ENCODE assay signal across 8 cellular contexts in the genomic region with DNA sequence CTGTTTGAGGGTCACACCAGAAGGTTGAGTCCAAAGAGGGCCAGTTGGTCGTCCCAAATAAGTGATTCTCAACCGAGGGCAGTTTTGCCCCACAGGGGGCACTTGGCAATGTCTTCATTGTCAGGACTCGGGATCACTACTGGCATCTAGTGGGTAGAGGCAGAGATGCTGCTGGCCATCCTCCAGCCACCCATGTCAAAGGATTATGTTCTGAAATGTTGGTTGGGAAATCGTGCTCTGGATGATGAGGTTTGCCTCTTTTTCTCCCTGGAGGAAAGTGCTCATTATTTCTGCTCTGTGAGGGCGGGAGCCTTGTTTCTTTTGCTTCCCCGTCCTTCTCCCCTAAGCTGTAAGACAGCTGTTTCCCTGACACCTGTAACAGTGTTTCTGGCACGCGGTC. TPM values are rescaled to one million over a fixed set of nuclear protein-coding genes. Genes with fewer than 3 reads are reported as not detected.
A peak's percentile ranks its signal among the peaks of the same experiment; 100 is the strongest.
DNase-seq lines count a peak whose midpoint lies in the region; ATAC-seq and TF ChIP-seq lines count a peak whose summit lies in the region.

No MANE protein-coding gene starts in this region.

- no peak for ATAC-seq in HG03045 (IDR thresholded peaks at IDR 0.05; ENCODE audit: unreplicated experiment)
- no peak for ATAC-seq in GM21825 (IDR thresholded peaks at IDR 0.05; ENCODE audit: unreplicated experiment)

- H4K20me1 ChIP-seq in KMS-11 (ENCODE audit: insufficient read depth) = no peaks in the 10 kb centered on the region

- H3K4me2 ChIP-seq in KMS-11 = no peak overlapping the region

- no peak overlapping the region for H3K27ac ChIP-seq in KMS-11

- no peaks in the 10 kb centered on the region for H3K27me3 ChIP-seq in KMS-11 (ENCODE audit: insufficient read depth, low read depth)

- peak; percentile 62 for TF ChIP-seq CTCF in KMS-11 (conservative IDR thresholded peaks at IDR 0.05; ENCODE audit: low read depth, low read length)

- H3K79me2 ChIP-seq in KMS-11 (ENCODE audit: insufficient read depth, low read depth) = peaks cover 6% of the 10 kb centered on the region; the same call in 1 of the 2 replicates

- no peaks in the 10 kb centered on the region for H3K36me3 ChIP-seq in KMS-11 (ENCODE audit: insufficient read depth)

- H3K4me1 ChIP-seq in KMS-11 (ENCODE audit: low read depth, poor library complexity, severe bottlenecking) = peaks cover 28% of the 10 kb centered on the region

- DNase-seq in NCI-H82 (lab: John Stamatoyannopoulos, UW) (peak; percentile 50), NCI-H82 treated with DMSO at 0.1 percent for 48 hours (lab: John Stamatoyannopoulos, UW; ENCODE audit: unreplicated experiment) (no peak), SKM-1 treated with dmso at 0.1 percent for 144 hours (lab: John Stamatoyannopoulos, UW; ENCODE audit: unreplicated experiment) (peak; percentile 21), epidermal melanocyte (ENCODE audit: insufficient read length, low spot score) (peak; percentile 59), mucosa of gallbladder (ENCODE audit: low spot score) (peak; percentile 65)

- no peak overlapping the region for H3K9ac ChIP-seq in KMS-11

- no peak overlapping the region for H3K4me3 ChIP-seq in KMS-11 (IDR thresholded peaks at IDR 0.05; ENCODE audit: insufficient read depth, low read depth, low read length)

- H2AFZ ChIP-seq in KMS-11 (ENCODE audit: low read depth) = no peak overlapping the region

RNA-seq across cellular contexts. Expression of a gene that starts 3.6 kb away (rescaled TPM):
- 11.1 TPM for total RNA-seq in mucosa of gallbladder

RNA-seq across cellular contexts. Expression of a gene that starts 18.1 kb away (rescaled TPM):
- total RNA-seq in mucosa of gallbladder = 20.5 TPM

RNA-seq across cellular contexts. Expression of a gene that starts 39.6 kb away (rescaled TPM):
- 25.4 TPM for total RNA-seq in mucosa of gallbladder

RNA-seq across cellular contexts. Expression of a gene that starts 39.6 kb away (rescaled TPM):
- 38.1 TPM for total RNA-seq in mucosa of gallbladder
